ENCODE assay signal across 1 cellular context in genomic region chr19:46786236-46787039, GRCh38.
TF ChIP-seq lines count a peak whose summit lies in the region.

No MANE protein-coding gene starts in this region.

TF ChIP-seq in K562, 482 proteins besides CTCF, POLR2A, EP300 and RAD21 (continued from another document and continues in another):
- no peak for TF ChIP-seq ZNF398 (CRISPR knock-in tag; IDR thresholded peaks at IDR 0.05)
- TF ChIP-seq E2F5 (CRISPR knock-in tag; IDR thresholded peaks at IDR 0.05), result 0 out of 2 replicates have a peak, but pooled peaks have one; percentile 7
- TF ChIP-seq DMBX1 (CRISPR knock-in tag; IDR thresholded peaks at IDR 0.05; ENCODE audit: borderline replicate concordance), result peak; percentile 42; the same call in 1 of the 2 replicates
- TF ChIP-seq HDAC3 (IDR thresholded peaks at IDR 0.05; ENCODE audit: borderline replicate concordance, partially characterized antibody), result peak; percentile 55
- TF ChIP-seq FOXA3 (CRISPR knock-in tag; conservative IDR thresholded peaks at IDR 0.05 in 1 of 2, IDR thresholded peaks at IDR 0.05 in 1 of 2), result no peak; a peak in 1 of 4 replicates
- peak; percentile 68; the same call in 1 of the 2 replicates for TF ChIP-seq POLR2AphosphoS2 (IDR thresholded peaks at IDR 0.05; ENCODE audit: low read length)
- TF ChIP-seq RBFOX2 (IDR thresholded peaks at IDR 0.05; ENCODE audit: low read depth, low read length), result peak; percentile 93
- TF ChIP-seq E2F3 (CRISPR knock-in tag; IDR thresholded peaks at IDR 0.05), result peak; percentile 92
- no peak for TF ChIP-seq ZNF780A (CRISPR knock-in tag; IDR thresholded peaks at IDR 0.05)
- peak; percentile 66; the same call in 1 of the 2 replicates for TF ChIP-seq ZEB2 (IDR thresholded peaks at IDR 0.05)
- TF ChIP-seq USF2 (CRISPR knock-in tag; IDR thresholded peaks at IDR 0.05), result peak; percentile 43; the same call in 1 of the 2 replicates
- no peak for TF ChIP-seq GTF2A2 (tag; IDR thresholded peaks at IDR 0.05)
- TF ChIP-seq CUX1 (CRISPR knock-in tag; IDR thresholded peaks at IDR 0.05), result peak; percentile 61; the same call in 1 of the 2 replicates
- peak; percentile 97 for TF ChIP-seq FOSL1 (tag; conservative IDR thresholded peaks at IDR 0.05)
- peak; percentile 88 for TF ChIP-seq NCOR1 (IDR thresholded peaks at IDR 0.05)
- TF ChIP-seq LCOR (CRISPR knock-in tag; IDR thresholded peaks at IDR 0.05), result peak; percentile 68
- peak; percentile 48; the same call in 1 of the 2 replicates for TF ChIP-seq ETV5 (CRISPR knock-in tag; IDR thresholded peaks at IDR 0.05; ENCODE audit: low read depth)
- TF ChIP-seq HDAC2 (IDR thresholded peaks at IDR 0.05), result peak; percentile 88
- peak in 1 of 2 experiments; percentile 23; a peak in 2 of 4 replicates for TF ChIP-seq MLLT1 (IDR thresholded peaks at IDR 0.05)
- TF ChIP-seq ESRRA (IDR thresholded peaks at IDR 0.05; ENCODE audit: borderline replicate concordance, low read depth), result 0 out of 2 replicates have a peak, but pooled peaks have one; percentile 35
- TF ChIP-seq CREM (IDR thresholded peaks at IDR 0.05; ENCODE audit: low read depth), result peak; percentile 52
- peak; percentile 34; the same call in 1 of the 2 replicates for TF ChIP-seq ZNF766 (CRISPR knock-in tag; conservative IDR thresholded peaks at IDR 0.05)
- 0 out of 2 replicates have a peak, but pooled peaks have one; percentile 7 for TF ChIP-seq PHB (CRISPR knock-in tag; IDR thresholded peaks at IDR 0.05)
- peak; percentile 89 for TF ChIP-seq MAFF (IDR thresholded peaks at IDR 0.05; ENCODE audit: low read length)
- TF ChIP-seq MYNN (IDR thresholded peaks at IDR 0.05), result peak; percentile 89
- no peak for TF ChIP-seq MYNN (CRISPR knock-in tag; IDR thresholded peaks at IDR 0.05)
- peak; percentile 49 for TF ChIP-seq XRCC5 (IDR thresholded peaks at IDR 0.05; ENCODE audit: low read depth, low read length)
- peak; percentile 72 for TF ChIP-seq CBFA2T2 (conservative IDR thresholded peaks at IDR 0.05)
- TF ChIP-seq ZNF277 (CRISPR knock-in tag; IDR thresholded peaks at IDR 0.05; ENCODE audit: borderline replicate concordance), result no peak
- 0 out of 2 replicates have a peak, but pooled peaks have one; percentile 40 for TF ChIP-seq REST (CRISPR knock-in tag; IDR thresholded peaks at IDR 0.05; ENCODE audit: low read depth)
- peak; percentile 99 to 100 for TF ChIP-seq ETV6 (IDR thresholded peaks at IDR 0.05; ENCODE audit: borderline replicate concordance in 1 of 2, low read depth in 2 of 2, low read length in 1 of 2)
- 0 out of 2 replicates have a peak, but pooled peaks have one; percentile 44 for TF ChIP-seq ETV6 (CRISPR knock-in tag; IDR thresholded peaks at IDR 0.05; ENCODE audit: borderline replicate concordance)
- peak; percentile 48; the same call in 1 of the 2 replicates for TF ChIP-seq SPI1 (IDR thresholded peaks at IDR 0.05; ENCODE audit: borderline replicate concordance, low read depth, low read length)
- no peak for TF ChIP-seq PCBP1 (IDR thresholded peaks at IDR 0.05; ENCODE audit: low read depth, low read length, poor library complexity, severe bottlenecking)
- TF ChIP-seq RNF2 (IDR thresholded peaks at IDR 0.05), result peak; percentile 44; the same call in 1 of the 2 replicates
- 0 out of 2 replicates have a peak, but pooled peaks have one; percentile 9 for TF ChIP-seq CEBPG (CRISPR knock-in tag; IDR thresholded peaks at IDR 0.05)
- TF ChIP-seq CEBPG (tag; conservative IDR thresholded peaks at IDR 0.05 in 1 of 2, IDR thresholded peaks at IDR 0.05 in 1 of 2), result no peak
- TF ChIP-seq ZNF311 (CRISPR knock-in tag; IDR thresholded peaks at IDR 0.05), result peak; percentile 60; the same call in 1 of the 2 replicates
- peak in 1 of 2 experiments; percentile 98; a peak in 2 of 4 replicates for TF ChIP-seq HDAC1 (IDR thresholded peaks at IDR 0.05)
- peak; percentile 64; the same call in 1 of the 2 replicates for TF ChIP-seq ELF2 (CRISPR knock-in tag; IDR thresholded peaks at IDR 0.05)
- TF ChIP-seq TCF15 (CRISPR knock-in tag; IDR thresholded peaks at IDR 0.05), result 0 out of 2 replicates have a peak, but pooled peaks have one; percentile 69
- peak; percentile 98 for TF ChIP-seq EP400 (IDR thresholded peaks at IDR 0.05)
- TF ChIP-seq ZNF449 (CRISPR knock-in tag; IDR thresholded peaks at IDR 0.05), result 0 out of 2 replicates have a peak, but pooled peaks have one; percentile 17
- TF ChIP-seq SMARCC2 (IDR thresholded peaks at IDR 0.05; ENCODE audit: low read depth), result peak; percentile 85
- TF ChIP-seq MYC (IDR thresholded peaks at IDR 0.05; ENCODE audit: low read depth, low read length), result peak; percentile 93
- peak; percentile 78; the same call in 1 of the 2 replicates for TF ChIP-seq MYC (CRISPR knock-in tag; IDR thresholded peaks at IDR 0.05; ENCODE audit: borderline replicate concordance, low read depth)
- no peak for TF ChIP-seq EHMT2 (IDR thresholded peaks at IDR 0.05)
